ENCODE assay signal across 24 cellular contexts in genomic region chrX:18875256-18875878, GRCh38.
DNase-seq lines count a peak whose midpoint lies in the region; ATAC-seq and TF ChIP-seq lines count a peak whose summit lies in the region.
"Had no signal": no experiment of that assay in that cellular context is flagged by ENCODE, and none has a peak within 500 bp of the region (broad histone marks: within the 10 kb centered on the region; RNA-seq: fewer than 3 reads in every experiment).

No MANE protein-coding gene starts in this region.

- TF ChIP-seq POLR2A in gastroesophageal sphincter (IDR thresholded peaks at IDR 0.05): no peak

- TF ChIP-seq EP300 in gastroesophageal sphincter (IDR thresholded peaks at IDR 0.05): no peak

- CTCF ChIA-PET in A673 (lab: Charles Lee): no interaction called here

- 56 to 66% methylated on average over 3 of the region's 15 CpGs for WGBS in gastroesophageal sphincter (ENCODE audit: low coverage in 1 of 2), 2 donors

- H3K4me3 ChIP-seq in A673 (ENCODE audit: low read depth, low read length, poor library complexity, severe bottlenecking) (no peak overlapping the region), gastroesophageal sphincter (no peak overlapping the region), mucosa of descending colon (no peak overlapping the region)
- H3K4me3 ChIP-seq: prostate gland, transverse colon had no signal

- intact Hi-C loops in A673 (cut with micrococcal nuclease; ENCODE audit: unreplicated experiment) (no loop called here), mucosa of descending colon (cut with DNase I, micrococcal nuclease) (no loop called here)

- TF ChIP-seq CTCF in A673 (conservative IDR thresholded peaks at IDR 0.05; ENCODE audit: low read depth, low read length) (no peak), gastroesophageal sphincter (IDR thresholded peaks at IDR 0.05) (no peak), mucosa of descending colon (IDR thresholded peaks at IDR 0.05) (no peak)

- H3K27me3 ChIP-seq in A673 (replicated peaks; ENCODE audit: insufficient read depth, low read depth, low read length, poor library complexity) (no peaks in the 10 kb centered on the region), gastroesophageal sphincter (no peaks in the 10 kb centered on the region)
- H3K27me3 ChIP-seq: neutrophil, transverse colon had no signal

- H3K36me3 ChIP-seq in A673 (ENCODE audit: insufficient read depth, low read length, poor library complexity, severe bottlenecking) (no peaks in the 10 kb centered on the region), gastroesophageal sphincter (no peaks in the 10 kb centered on the region), mucosa of descending colon (ENCODE audit: low read depth) (no peaks in the 10 kb centered on the region)
- H3K36me3 ChIP-seq: neutrophil, prostate gland, transverse colon had no signal

- H3K27ac ChIP-seq in A673 (ENCODE audit: low read depth, low read length, poor library complexity, severe bottlenecking) (no peak overlapping the region), gastroesophageal sphincter (no peak overlapping the region)
- H3K27ac ChIP-seq: epithelial cell of prostate, neutrophil, prostate gland, transverse colon had no signal

- BruUV-seq in A673 (replicated peaks; lab: Mats Ljungman, UMichigan): no TSS peak

- ATAC-seq in gastroesophageal sphincter (no peak), mucosa of descending colon (no peak)

- POLR2A ChIA-PET in A673 (lab: Charles Lee; ENCODE audit: low non-redundant PET): no interaction called here

- H3K4me1 ChIP-seq in A673 (ENCODE audit: insufficient read depth, low read length, poor library complexity, severe bottlenecking): peaks cover 20% of the 10 kb centered on the region
- H3K4me1 ChIP-seq in gastroesophageal sphincter: peaks cover 0 to 28% (median 0%) of the 10 kb centered on the region in 3 donors
- no peaks in the 10 kb centered on the region for H3K4me1 ChIP-seq in mucosa of descending colon (ENCODE audit: low read depth)
- H3K4me1 ChIP-seq: prostate gland had no signal

- H3K9me3 ChIP-seq in A673 (ENCODE audit: low read depth, low read length, poor library complexity, severe bottlenecking) (no peaks in the 10 kb centered on the region), gastroesophageal sphincter (no peaks in the 10 kb centered on the region), mucosa of descending colon (no peaks in the 10 kb centered on the region)
- H3K9me3 ChIP-seq: neutrophil, prostate gland, transverse colon had no signal

- DNase-seq in A172 (ENCODE audit: low spot score) (peak; percentile 54), A673 (ENCODE audit: low spot score) (peak; percentile 62), NCI-H345 treated with DMSO at 0.1 percent for 48 hours (lab: John Stamatoyannopoulos, UW; ENCODE audit: unreplicated experiment) (peak; percentile 9), cerebellum (ENCODE audit: low spot score) (peak; percentile 57), mucosa of descending colon (no peak)
- DNase-seq in activated T-cell treated with anti-CD3 and anti-CD28 coated beads, Interleukin-2, amount 50 U/mL, for 1 hour: no peak
- DNase-seq: activated CD4-positive, alpha-beta T cell treated with anti-CD3 and anti-CD28 coated beads, Interleukin-2, amount 50 U/mL, for 4 hours; activated CD4-positive, CD25-positive, alpha-beta regulatory T cell; activated CD8-positive, alpha-beta memory T cell treated with anti-CD3 and anti-CD28 coated beads, Interleukin-2, amount 50 U/mL, for 4 hours; activated effector memory CD4-positive, alpha-beta T cell treated with anti-CD3 and anti-CD28 coated beads, Interleukin-2, amount 50 U/mL, for 16 hours; activated naive CD8-positive, alpha-beta T cell treated with anti-CD3 and anti-CD28 coated beads, Interleukin-2, amount 10 ng/mL, durations not matched to agents 7 days and 5 days; CD4-positive, alpha-beta memory T cell; cerebellar nuclear complex; HCEC 1CT; head of caudate nucleus; NCI-H1092; NCI-H2081; NCI-H82; T-helper 9 cell; transverse colon had no signal

Comparison
In these comparisons a context has a peak if more than half of its experiments do, and no peak if none do; other contexts are left out.
1. DNase-seq: peak in A172 (single experiment), A673 (single experiment), NCI-H345 treated with DMSO at 0.1 percent for 48 hours (single experiment) and cerebellum (single experiment); none in mucosa of descending colon (0 of 3) and activated T-cell treated with anti-CD3 and anti-CD28 coated beads, Interleukin-2, amount 50 U/mL, for 1 hour (single experiment).